Comparison of ENCODE assay signal across 17 cellular contexts in the genomic region with DNA sequence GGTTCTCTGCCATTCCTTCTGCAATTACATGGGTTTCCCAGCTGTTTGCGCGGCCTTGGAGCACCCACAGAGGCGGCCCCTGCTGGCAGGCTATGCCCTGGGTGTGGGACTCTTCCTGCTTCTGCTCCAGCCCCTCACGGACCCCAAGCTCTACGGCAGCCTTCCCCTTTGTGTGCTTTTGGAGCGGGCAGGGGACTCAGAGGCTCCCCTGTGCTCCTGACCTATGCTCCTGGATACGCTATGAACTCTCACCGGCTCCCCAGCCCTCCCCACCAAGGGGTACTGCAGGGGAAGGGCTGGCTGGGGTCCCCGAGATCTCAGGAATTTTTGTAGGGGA. TPM values are rescaled to one million over a fixed set of nuclear protein-coding genes. Genes with fewer than 3 reads are reported as not detected.
A peak's percentile ranks its signal among the peaks of the same experiment; 100 is the strongest.
DNase-seq lines count a peak whose midpoint lies in the region; ATAC-seq and TF ChIP-seq lines count a peak whose summit lies in the region.
"Had no signal": no experiment of that assay in that cellular context is flagged by ENCODE, and none has a peak within 500 bp of the region (broad histone marks: within the 10 kb centered on the region; RNA-seq: fewer than 3 reads in every experiment).

No MANE protein-coding gene starts in this region.

- H3K27ac Mint-ChIP-seq in type B pancreatic cell: no peak overlapping the region
- H3K27ac Mint-ChIP-seq: activated naive CD8-positive, alpha-beta T cell; stimulated activated memory B cell treated with anti-CD40 and anti-IgM and Interleukin-4, amounts not matched to agents 10 μg/mL and 1 μg/mL and 100 μg/mL, for 72 hours had no signal

- TF ChIP-seq CTCF in VCaP (conservative IDR thresholded peaks at IDR 0.05) (peak; percentile 4; the same call in 1 of the 2 replicates), type B pancreatic cell (conservative IDR thresholded peaks at IDR 0.05) (no peak)

- H3K9me3 Mint-ChIP-seq in activated T-cell treated with anti-CD3 and anti-CD28 coated beads, Interleukin-2, amount 50 U/mL, for 4 hours: no peaks in the 10 kb centered on the region
- no peaks in the 10 kb centered on the region for H3K9me3 Mint-ChIP-seq in type B pancreatic cell
- H3K9me3 Mint-ChIP-seq: naive thymus-derived CD8-positive, alpha-beta T cell; stimulated activated memory B cell treated with anti-CD40 and anti-IgM and Interleukin-4, amounts not matched to agents 10 μg/mL and 1 μg/mL and 100 μg/mL, for 72 hours had no signal

- H3K36me3 Mint-ChIP-seq in activated T-cell treated with anti-CD3 and anti-CD28 coated beads, Interleukin-2, amount 50 U/mL, for 4 hours (ENCODE audit: insufficient read depth): no peaks in the 10 kb centered on the region
- H3K36me3 Mint-ChIP-seq in type B pancreatic cell: peaks cover 4% of the 10 kb centered on the region
- H3K36me3 Mint-ChIP-seq: activated naive CD8-positive, alpha-beta T cell had no signal

- no peak for ATAC-seq in activated T-cell treated with anti-CD3 and anti-CD28 coated beads, Interleukin-2, amount 50 U/mL, for 4 hours
- no peak for ATAC-seq in HG02973 (IDR thresholded peaks at IDR 0.05; ENCODE audit: unreplicated experiment)
- ATAC-seq: naive thymus-derived CD8-positive, alpha-beta T cell; stimulated activated memory B cell treated with anti-CD40 and anti-IgM and Interleukin-4, amounts not matched to agents 10 μg/mL and 1 μg/mL and 100 μg/mL, for 72 hours had no signal

- H3K27me3 Mint-ChIP-seq in activated T-cell treated with anti-CD3 and anti-CD28 coated beads, Interleukin-2, amount 50 U/mL, for 4 hours (ENCODE audit: low read depth): no peaks in the 10 kb centered on the region
- H3K27me3 Mint-ChIP-seq in type B pancreatic cell: no peaks in the 10 kb centered on the region
- H3K27me3 Mint-ChIP-seq: activated naive CD8-positive, alpha-beta T cell; naive thymus-derived CD8-positive, alpha-beta T cell; stimulated activated memory B cell treated with anti-CD40 and anti-IgM and Interleukin-4, amounts not matched to agents 10 μg/mL and 1 μg/mL and 100 μg/mL, for 72 hours had no signal

- peak overlapping the region; percentile 19 for H3K4me3 Mint-ChIP-seq in activated T-cell treated with anti-CD3 and anti-CD28 coated beads, Interleukin-2, amount 50 U/mL, for 4 hours
- peak overlapping the region; percentile 94 for H3K4me3 Mint-ChIP-seq in type B pancreatic cell
- H3K4me3 Mint-ChIP-seq: stimulated activated memory B cell treated with anti-CD40 and anti-IgM and Interleukin-4, amounts not matched to agents 10 μg/mL and 1 μg/mL and 100 μg/mL, for 72 hours had no signal

- H3K27ac ChIP-seq in VCaP: no peak overlapping the region
- H3K27ac ChIP-seq: breast epithelium had no signal

- H3K4me1 Mint-ChIP-seq in activated T-cell treated with anti-CD3 and anti-CD28 coated beads, Interleukin-2, amount 50 U/mL, for 4 hours (ENCODE audit: low read depth): peaks cover 26% of the 10 kb centered on the region
- peaks cover 21% of the 10 kb centered on the region for H3K4me1 Mint-ChIP-seq in type B pancreatic cell (ENCODE audit: unreplicated experiment)

- DNase-seq in activated T-cell treated with anti-CD3 and anti-CD28 coated beads, Interleukin-2, amount 50 U/mL, for 4 hours: no peak
- DNase-seq in activated T-cell treated with anti-CD3 and anti-CD28 coated beads, Interleukin-2, amount 50 U/mL, for 1 hour: no peak
- DNase-seq in mesenteric fat pad (ENCODE audit: low spot score) (peak; percentile 69), type B pancreatic cell (ENCODE audit: extremely low spot score, unreplicated experiment) (no peak), NOMO-1 treated with dmso at 0.1 percent for 144 hours (lab: John Stamatoyannopoulos, UW; ENCODE audit: unreplicated experiment) (no peak), NCI-H1105 treated with DMSO at 0.1 percent for 48 hours (lab: John Stamatoyannopoulos, UW) (no peak)
- DNase-seq: esophagus squamous epithelium; NCI-H446; SHP77 treated with DMSO at 0.1 percent for 48 hours; stimulated activated CD4-positive, alpha-beta T cell treated with anti-CD3 and anti-CD28 coated beads, Interleukin-12 subunit alpha, Interleukin-12 subunit beta, amount 100 ng/mL, for 4 hours; T-helper 2 cell had no signal

RNA-seq across cellular contexts. Expression of a gene that starts 2.6 kb away (rescaled TPM):
- total RNA-seq in activated T-cell treated with anti-CD3 and anti-CD28 coated beads, Interleukin-2, amount 50 U/mL, for 4 hours: 10 to 100 TPM; 42.7 to 45.0 (median 43.5) TPM
- total RNA-seq in mesenteric fat pad (14.1 TPM), type B pancreatic cell (ENCODE audit: low replicate concordance) (25.0 and 29.9 TPM in 2 replicates)

RNA-seq across cellular contexts. Expression of a gene that starts 11.0 kb away (rescaled TPM):
- 10 to 100 TPM; 26.7 to 39.9 (median 28.8) TPM for total RNA-seq in activated T-cell treated with anti-CD3 and anti-CD28 coated beads, Interleukin-2, amount 50 U/mL, for 4 hours
- total RNA-seq in mesenteric fat pad (25.6 TPM), type B pancreatic cell (ENCODE audit: low replicate concordance) (10.1 and 28.5 TPM in 2 replicates)
